Comparison of ENCODE assay signal across 14 cellular contexts in genomic region chr11:17531818-17532131, GRCh38. TPM values are rescaled to one million over a fixed set of nuclear protein-coding genes. Genes with fewer than 3 reads are reported as not detected.
A peak's percentile ranks its signal among the peaks of the same experiment; 100 is the strongest.
DNase-seq lines count a peak whose midpoint lies in the region; ATAC-seq and TF ChIP-seq lines count a peak whose summit lies in the region.
"Had no signal": no experiment of that assay in that cellular context is flagged by ENCODE, and none has a peak within 500 bp of the region (broad histone marks: within the 10 kb centered on the region; RNA-seq: fewer than 3 reads in every experiment).

No MANE protein-coding gene starts in this region.

- H3K4me3 Mint-ChIP-seq in type B pancreatic cell (peak overlapping the region; percentile 50), WTC11 (no peak overlapping the region)
- H3K4me3 Mint-ChIP-seq: activated naive CD4-positive, alpha-beta T cell treated with anti-CD3 and anti-CD28 coated beads for 36 hours; central memory CD8-positive, alpha-beta T cell; H9 had no signal

- peak overlapping the region; percentile 53 to 74 for H3K27ac ChIP-seq in right atrium auricular region
- H3K27ac ChIP-seq: prostate gland had no signal

- intact Hi-C loops in Right ventricle myocardium inferior (cut with DNase I), result no loop called here

- no peaks in the 10 kb centered on the region for H3K36me3 Mint-ChIP-seq in type B pancreatic cell
- H3K36me3 Mint-ChIP-seq in WTC11, result no peaks in the 10 kb centered on the region

- CTCF ChIA-PET in WTC11 (lab: Charles Lee), result interaction anchor here (0.9 to 9.3 kb wide), 5 partner anchors 12 to 148 kb away, joined by 4 to 203 read pairs (median 7); partner anchors contain the start of genes KCNJ11 and OTOG

- H3K9me3 Mint-ChIP-seq in type B pancreatic cell (no peaks in the 10 kb centered on the region), WTC11 (no peaks in the 10 kb centered on the region)
- H3K9me3 Mint-ChIP-seq: activated naive CD4-positive, alpha-beta T cell treated with anti-CD3 and anti-CD28 coated beads for 36 hours; central memory CD8-positive, alpha-beta T cell; H9 had no signal

- H3K4me3 ChIP-seq in right atrium auricular region, result no peak overlapping the region
- H3K4me3 ChIP-seq: prostate gland had no signal

- no peak for DNase-seq in right atrium auricular region (ENCODE audit: low spot score)
- no peak for DNase-seq in Right ventricle myocardium inferior (ENCODE audit: missing footprints)
- peak; percentile 62 for DNase-seq in SW480 (ENCODE audit: low spot score)
- peak; percentile 77 for DNase-seq in iris pigment epithelial cell (ENCODE audit: low read depth)
- DNase-seq in type B pancreatic cell (ENCODE audit: extremely low spot score, unreplicated experiment), result no peak
- no peak for DNase-seq in WTC11 (ENCODE audit: low spot score)
- DNase-seq in NCI-H774 (lab: John Stamatoyannopoulos, UW), result no peak
- DNase-seq in NCI-H2171 (lab: John Stamatoyannopoulos, UW), result no peak
- DNase-seq: activated naive CD4-positive, alpha-beta T cell treated with anti-CD3 and anti-CD28 coated beads for 36 hours; H9; NCI-H446 had no signal

- H3K36me3 ChIP-seq in right atrium auricular region, result no peaks in the 10 kb centered on the region
- H3K36me3 ChIP-seq: prostate gland had no signal

- peaks cover 0 to 39% of the 10 kb centered on the region in 2 donors for H3K4me1 ChIP-seq in right atrium auricular region
- H3K4me1 ChIP-seq: prostate gland had no signal

- ATAC-seq in Right ventricle myocardium inferior (no peak), WTC11 (no peak)

- H3K27ac Mint-ChIP-seq in type B pancreatic cell (peak overlapping the region; percentile 85), WTC11 (no peak overlapping the region)
- H3K27ac Mint-ChIP-seq: activated naive CD4-positive, alpha-beta T cell treated with anti-CD3 and anti-CD28 coated beads for 36 hours; H9 had no signal

- POLR2A ChIA-PET in WTC11 (lab: Charles Lee), result no interaction called here

- no peaks in the 10 kb centered on the region for H3K27me3 ChIP-seq in right atrium auricular region

- peaks cover 14% of the 10 kb centered on the region for H3K27me3 Mint-ChIP-seq in type B pancreatic cell
- H3K27me3 Mint-ChIP-seq in WTC11 (ENCODE audit: low read depth), result no peaks in the 10 kb centered on the region

- peaks cover 33% of the 10 kb centered on the region for H3K4me1 Mint-ChIP-seq in type B pancreatic cell (ENCODE audit: unreplicated experiment)
- H3K4me1 Mint-ChIP-seq in WTC11, result peaks cover 10% of the 10 kb centered on the region; the same call in 1 of the 2 replicates
- H3K4me1 Mint-ChIP-seq: central memory CD8-positive, alpha-beta T cell had no signal

- no peaks in the 10 kb centered on the region for H3K9me3 ChIP-seq in right atrium auricular region
- H3K9me3 ChIP-seq: prostate gland had no signal

- TF ChIP-seq CTCF in right atrium auricular region (IDR thresholded peaks at IDR 0.05) (no peak), type B pancreatic cell (conservative IDR thresholded peaks at IDR 0.05) (no peak), WTC11 (IDR thresholded peaks at IDR 0.05) (no peak)

TF ChIP-seq in WTC11, 78 proteins besides CTCF, POLR2A, EP300 and RAD21:
- TF ChIP-seq FOXK1 (CRISPR knock-in tag; IDR thresholded peaks at IDR 0.05), result no peak
- no peak for TF ChIP-seq EMX1 (CRISPR knock-in tag; IDR thresholded peaks at IDR 0.05)
- no peak for TF ChIP-seq ATF1 (CRISPR knock-in tag; IDR thresholded peaks at IDR 0.05)
- no peak for TF ChIP-seq SMAD4 (CRISPR knock-in tag; IDR thresholded peaks at IDR 0.05)
- no peak for TF ChIP-seq STAT6 (CRISPR knock-in tag; conservative IDR thresholded peaks at IDR 0.05; ENCODE audit: low read depth)
- TF ChIP-seq KAT7 (CRISPR knock-in tag; IDR thresholded peaks at IDR 0.05; ENCODE audit: borderline replicate concordance), result no peak
- no peak for TF ChIP-seq ERG (CRISPR knock-in tag; IDR thresholded peaks at IDR 0.05)
- no peak for TF ChIP-seq GABPB1 (CRISPR knock-in tag; IDR thresholded peaks at IDR 0.05)
- TF ChIP-seq MAX (CRISPR knock-in tag; IDR thresholded peaks at IDR 0.05), result no peak
- TF ChIP-seq FOXP1 (CRISPR knock-in tag; IDR thresholded peaks at IDR 0.05; ENCODE audit: borderline replicate concordance), result no peak
- no peak for TF ChIP-seq CREB1 (CRISPR knock-in tag; IDR thresholded peaks at IDR 0.05)
- TF ChIP-seq ZNF512 (CRISPR knock-in tag; IDR thresholded peaks at IDR 0.05; ENCODE audit: borderline replicate concordance), result no peak
- no peak for TF ChIP-seq FOXJ3 (CRISPR knock-in tag; IDR thresholded peaks at IDR 0.05; ENCODE audit: borderline replicate concordance)
- no peak for TF ChIP-seq NR1H2 (CRISPR knock-in tag; IDR thresholded peaks at IDR 0.05)
- no peak for TF ChIP-seq TCF7 (CRISPR knock-in tag; IDR thresholded peaks at IDR 0.05; ENCODE audit: low read depth)
- no peak for TF ChIP-seq ATF3 (CRISPR knock-in tag; conservative IDR thresholded peaks at IDR 0.05)
- no peak for TF ChIP-seq NFATC4 (CRISPR knock-in tag; IDR thresholded peaks at IDR 0.05)

RNA-seq across cellular contexts. Expression of gene USH1C, which starts 12.4 kb away (rescaled TPM):
- total RNA-seq in right atrium auricular region (not detected), Right ventricle myocardium inferior (not detected), type B pancreatic cell (ENCODE audit: low replicate concordance) (21.8 and 30.0 TPM in 2 replicates), WTC11 (2021) (3.3 to 3.9 TPM (median 3.7 TPM) in 3 replicates)
- total RNA-seq: activated naive CD4-positive, alpha-beta T cell treated with anti-CD3 and anti-CD28 coated beads for 36 hours; prostate gland; RPMI7951 had no signal

RNA-seq across cellular contexts. Expression of gene OTOG, which starts 15.3 kb away (rescaled TPM):
- total RNA-seq in right atrium auricular region (not detected), Right ventricle myocardium inferior (not detected), type B pancreatic cell (ENCODE audit: low replicate concordance) (0.21 and 1.5 TPM in 2 replicates), WTC11 (2021) (1.4 to 3.5 TPM (median 2.1 TPM) in 3 replicates)
- total RNA-seq: activated naive CD4-positive, alpha-beta T cell treated with anti-CD3 and anti-CD28 coated beads for 36 hours; RPMI7951 had no signal

RNA-seq across cellular contexts. Expression of gene ABCC8, which starts 55.1 kb away (rescaled TPM):
- total RNA-seq in right atrium auricular region (1 to 10 TPM; 3.0 to 4.2 TPM), Right ventricle myocardium inferior (1.1 TPM), type B pancreatic cell (ENCODE audit: low replicate concordance) (80.5 and 106 TPM in 2 replicates), WTC11 (2021) (3.9 to 7.3 TPM (median 4.1 TPM) in 3 replicates)
- total RNA-seq: activated naive CD4-positive, alpha-beta T cell treated with anti-CD3 and anti-CD28 coated beads for 36 hours; RPMI7951 had no signal

Comparison
In these comparisons a context has a peak if more than half of its experiments do, and no peak if none do; other contexts are left out.
1. DNase-seq: peak in SW480 (single experiment) and iris pigment epithelial cell (single experiment); none in right atrium auricular region (single experiment), Right ventricle myocardium inferior (single experiment), type B pancreatic cell (single experiment), WTC11 (single experiment), NCI-H774 (single experiment) and NCI-H2171 (single experiment).